22 cellular contexts compared by ENCODE assay signal in the genomic region with DNA sequence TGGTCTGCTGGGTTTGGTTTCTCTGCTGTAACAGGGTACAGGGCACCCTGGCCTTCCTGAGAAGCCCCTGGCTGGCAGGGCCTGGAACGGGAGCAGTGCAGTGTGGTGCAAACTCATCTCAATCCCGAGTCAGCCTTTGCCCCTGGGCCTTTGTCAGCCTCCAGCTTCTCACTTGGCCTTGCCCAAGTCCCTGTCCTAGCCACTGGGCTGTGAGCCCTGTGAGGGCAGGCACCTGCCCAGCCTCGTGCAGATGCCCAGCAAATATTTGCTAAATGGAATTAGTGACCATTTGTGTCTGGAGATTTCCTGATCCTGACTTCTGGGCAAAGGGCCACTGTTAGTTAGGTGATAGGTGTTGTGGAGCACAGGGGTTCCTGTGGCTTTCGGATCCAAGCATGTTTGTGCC.
"Had no signal": no experiment of that assay in that cellular context is flagged by ENCODE, and none has a peak within 500 bp of the region (broad histone marks: within the 10 kb centered on the region; RNA-seq: fewer than 3 reads in every experiment).

No MANE protein-coding gene starts in this region.

- H2AFZ ChIP-seq: parathyroid adenoma had no signal

- H3K27ac ChIP-seq: epithelial cell of prostate, parathyroid adenoma, spleen, tibial artery, uterus had no signal

- H3K9me3 Mint-ChIP-seq: activated naive CD4-positive, alpha-beta T cell treated with anti-CD3 and anti-CD28 coated beads for 36 hours; activated naive CD8-positive, alpha-beta T cell treated with anti-CD3 and anti-CD28 coated beads, Interleukin-2, amount 10 ng/mL, durations not matched to agents 7 days and 5 days; activated T-cell treated with anti-CD3 and anti-CD28 coated beads, Interleukin-2, amount 50 U/mL, for 72 hours; naive thymus-derived CD4-positive, alpha-beta T cell; T-helper 1 cell treated with Interleukin-12 subunit alpha and Interleukin-12 subunit beta and Interleukin-4 antibody, amounts not matched to agents 30 μg/mL and 1 μg/mL, for 36 hours had no signal

- H3K9ac ChIP-seq: parathyroid adenoma had no signal

- H3K4me1 ChIP-seq: parathyroid adenoma, uterus had no signal

- H3K4me3 Mint-ChIP-seq: activated naive CD4-positive, alpha-beta T cell treated with anti-CD3 and anti-CD28 coated beads for 36 hours; activated naive CD8-positive, alpha-beta T cell treated with anti-CD3 and anti-CD28 coated beads, Interleukin-2, amount 10 ng/mL, durations not matched to agents 7 days and 5 days; activated T-cell treated with anti-CD3 and anti-CD28 coated beads, Interleukin-2, amount 50 U/mL, for 72 hours; naive thymus-derived CD4-positive, alpha-beta T cell; T-helper 1 cell treated with Interleukin-12 subunit alpha and Interleukin-12 subunit beta and Interleukin-4 antibody, amounts not matched to agents 30 μg/mL and 1 μg/mL, for 36 hours; WTC11 had no signal

- H3K4me3 ChIP-seq: heart left ventricle, lung, spleen, tibial artery, uterus had no signal

- H3K27me3 ChIP-seq: heart left ventricle, spleen, tibial artery, uterus had no signal

- H3K36me3 ChIP-seq: heart left ventricle, spleen, tibial artery, uterus had no signal

- H3K9me3 ChIP-seq: heart left ventricle, spleen, tibial artery, uterus had no signal

- DNase-seq: activated effector memory CD4-positive, alpha-beta T cell treated with Interleukin-2 at 50 U/mL for 16 hours; activated naive CD4-positive, alpha-beta T cell treated with anti-CD3 and anti-CD28 coated beads for 36 hours; activated naive CD8-positive, alpha-beta T cell treated with anti-CD3 and anti-CD28 coated beads, Interleukin-2, amount 10 ng/mL, durations not matched to agents 7 days and 5 days; activated T-cell treated with anti-CD3 and anti-CD28 coated beads, Interleukin-2, amount 50 U/mL, for 72 hours; amygdala; cerebellar nuclear complex; cortex of kidney; kidney; naive thymus-derived CD4-positive, alpha-beta T cell; spleen; stimulated activated CD4-positive, alpha-beta T cell treated with anti-CD3 and anti-CD28 coated beads, Interleukin-4, amount 100 ng/mL, for 1 hour; stimulated activated naive CD4-positive, alpha-beta T cell treated with Interleukin-2 at 50 U/mL for 16 hours; substantia nigra; T1000; tibial artery; uterus had no signal

- H3K36me3 Mint-ChIP-seq: activated naive CD8-positive, alpha-beta T cell treated with anti-CD3 and anti-CD28 coated beads, Interleukin-2, amount 10 ng/mL, durations not matched to agents 7 days and 5 days had no signal

- H3K27ac Mint-ChIP-seq: activated naive CD4-positive, alpha-beta T cell treated with anti-CD3 and anti-CD28 coated beads for 36 hours; activated naive CD8-positive, alpha-beta T cell treated with anti-CD3 and anti-CD28 coated beads, Interleukin-2, amount 10 ng/mL, durations not matched to agents 7 days and 5 days; naive thymus-derived CD4-positive, alpha-beta T cell; T-helper 1 cell treated with Interleukin-12 subunit alpha and Interleukin-12 subunit beta and Interleukin-4 antibody, amounts not matched to agents 30 μg/mL and 1 μg/mL, for 36 hours; WTC11 had no signal

- ATAC-seq: activated T-cell treated with anti-CD3 and anti-CD28 coated beads, Interleukin-2, amount 50 U/mL, for 72 hours; heart left ventricle; naive thymus-derived CD4-positive, alpha-beta T cell; WTC11 had no signal

- H3K79me2 ChIP-seq: parathyroid adenoma had no signal

- FAIRE-seq: kidney had no signal
